In genomic region chr5:132797651-132798050, GRCh38 we compare ENCODE assay signal across 32 cellular contexts. TPM values are rescaled to one million over a fixed set of nuclear protein-coding genes. Genes with fewer than 3 reads are reported as not detected.
DNase-seq lines count a peak whose midpoint lies in the region; ATAC-seq, FAIRE-seq and TF ChIP-seq lines count a peak whose summit lies in the region.
"Had no signal": no experiment of that assay in that cellular context is flagged by ENCODE, and none has a peak within 500 bp of the region (broad histone marks: within the 10 kb centered on the region; RNA-seq: fewer than 3 reads in every experiment).

No MANE protein-coding gene starts in this region.

- DNase-seq in left ventricle myocardium superior, result no peak
- DNase-seq in left cardiac atrium, result no peak
- DNase-seq in H1 (ENCODE audit: low read depth in 1 of 2, low spot score in 2 of 2), result peak in 1 of 2 experiments; percentile 24
- DNase-seq in midbrain (lab: John Stamatoyannopoulos, UW), result peak; percentile 70
- DNase-seq in activated CD8-positive, alpha-beta memory T cell treated with anti-CD3 and anti-CD28 coated beads, Interleukin-2, amount 50 U/mL, for 4 hours, result no peak
- no peak for DNase-seq in osteoblast (ENCODE audit: insufficient read length, low spot score, missing footprints)
- DNase-seq: activated CD4-positive, alpha-beta T cell treated with anti-CD3 and anti-CD28 coated beads, Interleukin-2, amount 10 ng/mL, durations not matched to agents 24 days and 14 days; activated T-cell treated with anti-CD3 and anti-CD28 coated beads, Interleukin-2, amount 50 U/mL, for 72 hours; aorta; COR-L47; DND-41; immature natural killer cell; left ventricle myocardium inferior; mucosa of descending colon; NCI-H1092; NCI-H1930; NCI-H526 treated with DMSO at 0.1 percent for 48 hours; sigmoid colon; transverse colon; WERI-Rb-1 had no signal

- no peak overlapping the region for H3K27ac ChIP-seq in H1 (ENCODE audit: low read depth, low read length)
- H3K27ac ChIP-seq in osteoblast (ENCODE audit: low read depth, low read length), result no peak overlapping the region
- H3K27ac ChIP-seq: BLaER1, epithelial cell of prostate, foreskin keratinocyte, hepatocyte, left ventricle myocardium inferior, RWPE1, sigmoid colon, transverse colon, WERI-Rb-1 had no signal

- 0 out of 2 replicates have a peak overlapping the region, but pooled peaks have one; percentile 39 for H2AFZ ChIP-seq in H1 (ENCODE audit: low read length)
- H2AFZ ChIP-seq in osteoblast (ENCODE audit: low read length), result no peak overlapping the region
- H2AFZ ChIP-seq: hepatocyte had no signal

- peaks cover 2% of the 10 kb centered on the region; the same call in 1 of the 2 replicates for H3K23me2 ChIP-seq in H1 (ENCODE audit: low read depth, low read length)

- no peak overlapping the region for H3K56ac ChIP-seq in H1 (replicated peaks; ENCODE audit: insufficient read length, low read depth, low read length)

- no peak overlapping the region for H2BK12ac ChIP-seq in H1 (ENCODE audit: low read depth, low read length)

- CTCF ChIA-PET in H1 (lab: Charles Lee; ENCODE audit: partially characterized antibody), result interaction anchor here (0.7 to 2.5 kb wide), 13 partner anchors 14 to 137 kb away, joined by 3 to 8 read pairs (median 3); partner anchors contain the start of gene SEPTIN8

- no peak overlapping the region for H2BK5ac ChIP-seq in H1 (ENCODE audit: low read depth, low read length)

- TF ChIP-seq POLR2A in H1 (IDR thresholded peaks at IDR 0.05; ENCODE audit: control extremely low read depth in 1 of 2, low read depth in 2 of 2, low read length in 2 of 2), result no peak

- H3K27me3 ChIP-seq in H1 (replicated peaks in 1 of 4; ENCODE audit: control insufficient read depth in 3 of 4, extremely low read depth in 1 of 4, insufficient read depth in 3 of 4, low read length in 3 of 4) (peaks cover 0 to 1% (median 0%) of the 10 kb centered on the region in 4 experiments; a peak in 1 of 7 replicates), osteoblast (ENCODE audit: insufficient read depth, low read length) (peaks cover 30% of the 10 kb centered on the region)
- H3K27me3 ChIP-seq: BLaER1, foreskin keratinocyte, hepatocyte, transverse colon had no signal

- no peaks in the 10 kb centered on the region for H3K9me3 ChIP-seq in H1 (ENCODE audit: insufficient read depth in 2 of 2, low read depth in 1 of 2, low read length in 1 of 2)
- H3K9me3 ChIP-seq in osteoblast (ENCODE audit: low read depth, low read length), result no peaks in the 10 kb centered on the region
- H3K9me3 ChIP-seq: BLaER1, left ventricle myocardium inferior, mucosa of descending colon, sigmoid colon, transverse colon had no signal

- WGBS in H1 (ENCODE audit: extremely low coverage in 1 of 2, insufficient coverage in 1 of 2, insufficient read length in 1 of 2, insufficient replicate concordance in 2 of 2, low coverage in 1 of 2, low lambda C conversion rate in 2 of 2, missing lambda C conversion rate in 1 of 2), 2 experiments, result 98% methylated on average over 2 of the region's 2 CpGs; no CpG with 5 or more reads in 1 of the 2 experiments

- H3K36me3 ChIP-seq in H1 (ENCODE audit: control insufficient read depth in 2 of 4, insufficient read depth in 4 of 4, low read length in 3 of 4), result no peaks in the 10 kb centered on the region
- no peaks in the 10 kb centered on the region for H3K36me3 ChIP-seq in osteoblast (ENCODE audit: insufficient read depth, low read length)
- H3K36me3 ChIP-seq: BLaER1, left ventricle myocardium inferior, sigmoid colon, transverse colon, WERI-Rb-1 had no signal

- no peak overlapping the region for H3K23ac ChIP-seq in H1 (ENCODE audit: insufficient read length)

- TF ChIP-seq RAD21 in H1 (IDR thresholded peaks at IDR 0.05 in 1 of 2, conservative IDR thresholded peaks at IDR 0.05 in 1 of 2; ENCODE audit: low read depth in 2 of 2, low read length in 2 of 2), result no peak

- no peak overlapping the region for H3K4me3 ChIP-seq in H1 (ENCODE audit: extremely low read depth in 1 of 4, insufficient read depth in 2 of 4, low read depth in 3 of 4, low read length in 4 of 4)
- H3K4me3 ChIP-seq in osteoblast (ENCODE audit: insufficient read depth, low read length), result no peak overlapping the region
- H3K4me3 ChIP-seq: BLaER1, hepatocyte, left ventricle myocardium inferior, mucosa of descending colon, sigmoid colon, transverse colon had no signal

- H3K79me2 ChIP-seq in H1 (ENCODE audit: control insufficient read depth in 1 of 2, insufficient read depth in 2 of 2, low read length in 2 of 2) (no peaks in the 10 kb centered on the region), osteoblast (ENCODE audit: insufficient read depth, low read length) (no peaks in the 10 kb centered on the region)
- H3K79me2 ChIP-seq: hepatocyte had no signal

- no peak overlapping the region for H2BK120ac ChIP-seq in H1 (replicated peaks; ENCODE audit: low read depth, low read length)

- no peak overlapping the region for H4K5ac ChIP-seq in H1 (ENCODE audit: insufficient read length, low read depth, low read length)

- no peak overlapping the region for H4K91ac ChIP-seq in H1 (replicated peaks; ENCODE audit: insufficient read length, low read length)

- H3K18ac ChIP-seq in H1 (ENCODE audit: extremely low read depth, low read length), result no peak overlapping the region

- no peak overlapping the region for H4K8ac ChIP-seq in H1 (ENCODE audit: extremely low read depth, insufficient read depth, low read length)

- H3K4me1 ChIP-seq in H1 (replicated peaks in 1 of 4; ENCODE audit: control insufficient read depth in 3 of 4, insufficient read depth in 4 of 4, low read length in 3 of 4) (no peaks in the 10 kb centered on the region), osteoblast (ENCODE audit: insufficient read depth, low read length) (no peaks in the 10 kb centered on the region)
- H3K4me1 ChIP-seq: left ventricle myocardium inferior, sigmoid colon, transverse colon had no signal

- no peak overlapping the region for H2BK20ac ChIP-seq in H1 (ENCODE audit: low read length)

- H3K9ac ChIP-seq in H1 (replicated peaks in 1 of 4; ENCODE audit: extremely low read depth in 1 of 4, low read depth in 3 of 4, low read length in 3 of 4), result no peak overlapping the region
- H3K9ac ChIP-seq: BLaER1 had no signal

- H3K4me2 ChIP-seq in H1 (ENCODE audit: insufficient read depth in 1 of 2, low read depth in 2 of 2, low read length in 2 of 2) (no peak overlapping the region), osteoblast (ENCODE audit: insufficient read depth, low read length) (no peak overlapping the region)
- H3K4me2 ChIP-seq: BLaER1, hepatocyte had no signal

- no peak for FAIRE-seq in H1 (lab: Jason Lieb, UNC)
- FAIRE-seq: GM12892 had no signal

- no peak overlapping the region for H3K14ac ChIP-seq in H1 (ENCODE audit: insufficient read length)

- ATAC-seq in left ventricle myocardium superior (peak; percentile 45), left cardiac atrium (no peak), GM21528 (IDR thresholded peaks at IDR 0.05; ENCODE audit: low FRiP score, unreplicated experiment) (no peak), GM19455 (IDR thresholded peaks at IDR 0.05; ENCODE audit: unreplicated experiment) (no peak)
- ATAC-seq: activated T-cell treated with anti-CD3 and anti-CD28 coated beads, Interleukin-2, amount 50 U/mL, for 72 hours; mucosa of descending colon had no signal

- no peaks in the 10 kb centered on the region for H3K79me1 ChIP-seq in H1 (ENCODE audit: low read depth, low read length)

- no peak for TF ChIP-seq CTCF in H1 (IDR thresholded peaks at IDR 0.05; ENCODE audit: control extremely low read depth in 1 of 3, insufficient read depth in 1 of 3, low read depth in 1 of 3, low read length in 3 of 3)
- no peak for TF ChIP-seq CTCF in osteoblast (IDR thresholded peaks at IDR 0.05; ENCODE audit: extremely low read depth, low read depth, low read length)

- H4K20me1 ChIP-seq in H1 (replicated peaks in 1 of 2; ENCODE audit: control insufficient read depth in 1 of 2, insufficient read depth in 2 of 2, low read length in 2 of 2), result no peaks in the 10 kb centered on the region
- no peaks in the 10 kb centered on the region for H4K20me1 ChIP-seq in osteoblast (ENCODE audit: insufficient read depth, low read length)
- H4K20me1 ChIP-seq: BLaER1 had no signal

- H2AK5ac ChIP-seq in H1 (ENCODE audit: low read depth, low read length), result no peak overlapping the region

- H2BK15ac ChIP-seq in H1 (ENCODE audit: low read length), result no peak overlapping the region

- TF ChIP-seq EP300 in H1 (IDR thresholded peaks at IDR 0.05; ENCODE audit: borderline replicate concordance in 1 of 2, low read depth in 2 of 2, low read length in 2 of 2), result no peak

- POLR2A ChIA-PET in H1 (lab: Charles Lee; ENCODE audit: partially characterized antibody), result interaction anchor here (1.1 kb wide), 1 partner anchor 16 kb away, joined by 4 read pairs; the partner anchor contains the start of gene SOWAHA

- no peak overlapping the region for H3K4ac ChIP-seq in H1 (replicated peaks; ENCODE audit: insufficient read length, low read depth, low read length)

- intact Hi-C loops in left ventricle myocardium superior (cut with micrococcal nuclease) (no loop called here), left cardiac atrium (cut with DNase I) (no loop called here)

RNA-seq across cellular contexts. Expression of gene SOWAHA, which starts 15.5 kb away (rescaled TPM):
- total RNA-seq in left ventricle myocardium superior (0.17 TPM), left cardiac atrium (under 1 TPM in 1 of 2 donors, not detected in 1; 0.06 TPM), osteoblast (under 0.01 and 0.29 TPM in 2 replicates)
- total RNA-seq in H1 (2021; fragmentation: NEBNext Ultra II Directional; extraction: Animal tissue kit (Norgen Biotek cat#: 25700)), result 0.09 and 0.10 TPM in 2 replicates
- polyA plus RNA-seq in H1 (2011; rRNA removed), result 0.11 and 0.17 TPM in 2 replicates
- polyA plus RNA-seq in H1 (2011; cell fraction: cytosol; rRNA removed), result 0.06 TPM
- polyA plus RNA-seq in H1 (2011; cell fraction: nucleus; rRNA removed), result 0.11 TPM
- 0.05 to 0.13 TPM in 2 of 4 replicates, not detected in the others for polyA plus RNA-seq in H1 (2012, experiment 1 of 2)
- polyA plus RNA-seq in H1 (2012, experiment 2 of 2), result not detected
- 0.06 TPM for polyA plus RNA-seq in H1 (2013, experiment 1 of 2)
- 0.06 TPM for polyA plus RNA-seq in H1 (2013, experiment 2 of 2)
- 0.06 TPM in 1 of 2 replicates, not detected in the other for polyA minus RNA-seq in H1 (2011; rRNA and poly(A)+ RNA removed)
- polyA minus RNA-seq in H1 (2011; cell fraction: cytosol; rRNA and poly(A)+ RNA removed), result not detected
- 0.20 TPM for polyA minus RNA-seq in H1 (2011; cell fraction: nucleus; rRNA and poly(A)+ RNA removed)
- total RNA-seq: A172; activated T-cell treated with anti-CD3 and anti-CD28 coated beads, Interleukin-2, amount 50 U/mL, for 72 hours; left ventricle myocardium inferior; posterior vena cava had no signal
- polyA plus RNA-seq: foreskin keratinocyte, IgD-negative memory B cell, immature natural killer cell had no signal

RNA-seq across cellular contexts. Expression of gene SEPTIN8, which starts 20.6 kb away (rescaled TPM):
- total RNA-seq in left ventricle myocardium superior, result 30.4 TPM
- 10 to 100 TPM; 29.4 to 31.3 TPM for total RNA-seq in left cardiac atrium
- 33.0 and 33.8 TPM in 2 replicates for total RNA-seq in H1 (2021; fragmentation: NEBNext Ultra II Directional; extraction: Animal tissue kit (Norgen Biotek cat#: 25700))
- 21.2 and 25.8 TPM in 2 replicates for polyA plus RNA-seq in H1 (2011; rRNA removed)
- 27.8 TPM for polyA plus RNA-seq in H1 (2011; cell fraction: cytosol; rRNA removed)
- polyA plus RNA-seq in H1 (2011; cell fraction: nucleus; rRNA removed), result 63.3 TPM
- 26.4 to 29.2 TPM (median 26.9 TPM) in 4 replicates for polyA plus RNA-seq in H1 (2012, experiment 1 of 2)
- 6.3 TPM for polyA plus RNA-seq in H1 (2012, experiment 2 of 2)
- polyA plus RNA-seq in H1 (2013, experiment 1 of 2), result 18.0 TPM
- polyA plus RNA-seq in H1 (2013, experiment 2 of 2), result 18.4 TPM
- polyA minus RNA-seq in H1 (2011; rRNA and poly(A)+ RNA removed), result 24.7 and 25.5 TPM in 2 replicates
- polyA minus RNA-seq in H1 (2011; cell fraction: cytosol; rRNA and poly(A)+ RNA removed), result 11.1 TPM
- polyA minus RNA-seq in H1 (2011; cell fraction: nucleus; rRNA and poly(A)+ RNA removed), result 20.3 TPM
- total RNA-seq in osteoblast, result 32.1 and 33.7 TPM in 2 replicates

RNA-seq across cellular contexts. Expression of gene SHROOM1, which starts 32.8 kb away (rescaled TPM):
- total RNA-seq in left ventricle myocardium superior (5.7 TPM), left cardiac atrium (1 to 10 TPM; 6.1 to 7.2 TPM), osteoblast (4.7 and 6.2 TPM in 2 replicates)
- 5.2 and 5.7 TPM in 2 replicates for total RNA-seq in H1 (2021; fragmentation: NEBNext Ultra II Directional; extraction: Animal tissue kit (Norgen Biotek cat#: 25700))
- 3.9 and 11.8 TPM in 2 replicates for polyA plus RNA-seq in H1 (2011; rRNA removed)
- polyA plus RNA-seq in H1 (2011; cell fraction: cytosol; rRNA removed), result 7.3 TPM
- 9.6 TPM for polyA plus RNA-seq in H1 (2011; cell fraction: nucleus; rRNA removed)
- 1.7 to 4.7 TPM (median 4.3 TPM) in 4 replicates for polyA plus RNA-seq in H1 (2012, experiment 1 of 2)
- 1.8 TPM for polyA plus RNA-seq in H1 (2012, experiment 2 of 2)
- 2.9 TPM for polyA plus RNA-seq in H1 (2013, experiment 1 of 2)
- 2.5 TPM for polyA plus RNA-seq in H1 (2013, experiment 2 of 2)
- polyA minus RNA-seq in H1 (2011; rRNA and poly(A)+ RNA removed), result 1.4 and 7.3 TPM in 2 replicates
- polyA minus RNA-seq in H1 (2011; cell fraction: cytosol; rRNA and poly(A)+ RNA removed), result 2.1 TPM
- 5.6 TPM for polyA minus RNA-seq in H1 (2011; cell fraction: nucleus; rRNA and poly(A)+ RNA removed)

RNA-seq across cellular contexts. Expression of gene CCNI2, which starts 50.4 kb away (rescaled TPM):
- total RNA-seq in left ventricle myocardium superior (0.10 TPM), left cardiac atrium (not detected), osteoblast (not detected in 2 replicates)
- total RNA-seq in H1 (2021; fragmentation: NEBNext Ultra II Directional; extraction: Animal tissue kit (Norgen Biotek cat#: 25700)), result 1.4 TPM in 2 replicates
- 1.3 and 2.3 TPM in 2 replicates for polyA plus RNA-seq in H1 (2011; rRNA removed)
- polyA plus RNA-seq in H1 (2011; cell fraction: cytosol; rRNA removed), result 1.2 TPM
- 3.9 TPM for polyA plus RNA-seq in H1 (2011; cell fraction: nucleus; rRNA removed)
- polyA plus RNA-seq in H1 (2012, experiment 1 of 2), result 0.73 to 1.4 TPM (median 1.3 TPM) in 4 replicates
- polyA plus RNA-seq in H1 (2012, experiment 2 of 2), result 0.96 TPM
- polyA plus RNA-seq in H1 (2013, experiment 1 of 2), result 0.67 TPM
- 1.0 TPM for polyA plus RNA-seq in H1 (2013, experiment 2 of 2)
- 0.66 and 2.6 TPM in 2 replicates for polyA minus RNA-seq in H1 (2011; rRNA and poly(A)+ RNA removed)
- polyA minus RNA-seq in H1 (2011; cell fraction: cytosol; rRNA and poly(A)+ RNA removed), result not detected
- 5.8 TPM for polyA minus RNA-seq in H1 (2011; cell fraction: nucleus; rRNA and poly(A)+ RNA removed)
- total RNA-seq: A172, aorta, cardiac septum, posterior vena cava had no signal
